ENCODE assay signal across 1 cellular context in the genomic region with DNA sequence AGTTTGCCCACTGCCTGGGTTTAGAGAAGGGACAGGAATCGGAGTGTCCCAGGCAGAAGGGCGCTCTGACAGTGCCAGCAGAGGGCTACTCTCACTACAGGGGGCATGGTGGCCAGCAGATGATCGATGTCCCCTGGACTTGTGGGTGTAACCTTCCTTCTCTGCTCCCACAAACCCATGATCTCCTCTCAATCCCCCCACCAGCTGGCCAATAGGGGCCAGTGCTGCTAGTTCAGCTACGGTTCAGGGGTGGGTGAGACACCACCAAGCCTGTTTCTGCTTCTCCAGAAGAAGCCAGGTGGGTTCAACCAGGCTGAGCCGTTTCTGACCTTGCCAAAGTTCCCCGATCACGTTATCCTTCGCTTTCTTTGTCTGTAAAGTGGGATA.
TF ChIP-seq lines count a peak whose summit lies in the region.

No MANE protein-coding gene starts in this region.

TF ChIP-seq in WTC11, 78 proteins besides CTCF, POLR2A, EP300 and RAD21 (continued from another document):
- TF ChIP-seq, protein P1, sequence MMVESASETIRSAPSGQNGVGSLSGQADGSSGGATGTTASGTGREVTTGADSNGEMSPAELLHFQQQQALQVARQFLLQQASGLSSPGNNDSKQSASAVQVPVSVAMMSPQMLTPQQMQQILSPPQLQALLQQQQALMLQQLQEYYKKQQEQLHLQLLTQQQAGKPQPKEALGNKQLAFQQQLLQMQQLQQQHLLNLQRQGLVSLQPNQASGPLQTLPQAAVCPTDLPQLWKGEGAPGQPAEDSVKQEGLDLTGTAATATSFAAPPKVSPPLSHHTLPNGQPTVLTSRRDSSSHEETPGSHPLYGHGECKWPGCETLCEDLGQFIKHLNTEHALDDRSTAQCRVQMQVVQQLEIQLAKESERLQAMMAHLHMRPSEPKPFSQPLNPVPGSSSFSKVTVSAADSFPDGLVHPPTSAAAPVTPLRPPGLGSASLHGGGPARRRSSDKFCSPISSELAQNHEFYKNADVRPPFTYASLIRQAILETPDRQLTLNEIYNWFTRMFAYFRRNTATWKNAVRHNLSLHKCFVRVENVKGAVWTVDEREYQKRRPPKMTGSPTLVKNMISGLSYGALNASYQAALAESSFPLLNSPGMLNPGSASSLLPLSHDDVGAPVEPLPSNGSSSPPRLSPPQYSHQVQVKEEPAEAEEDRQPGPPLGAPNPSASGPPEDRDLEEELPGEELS (CRISPR knock-in tag; IDR thresholded peaks at IDR 0.05), result no peak
- no peak for TF ChIP-seq ZNF423 (CRISPR knock-in tag; IDR thresholded peaks at IDR 0.05)
- no peak for TF ChIP-seq TP53 (CRISPR knock-in tag; IDR thresholded peaks at IDR 0.05)
- TF ChIP-seq ZNF219 (CRISPR knock-in tag; IDR thresholded peaks at IDR 0.05; ENCODE audit: borderline replicate concordance), result no peak
- TF ChIP-seq, protein P2, sequence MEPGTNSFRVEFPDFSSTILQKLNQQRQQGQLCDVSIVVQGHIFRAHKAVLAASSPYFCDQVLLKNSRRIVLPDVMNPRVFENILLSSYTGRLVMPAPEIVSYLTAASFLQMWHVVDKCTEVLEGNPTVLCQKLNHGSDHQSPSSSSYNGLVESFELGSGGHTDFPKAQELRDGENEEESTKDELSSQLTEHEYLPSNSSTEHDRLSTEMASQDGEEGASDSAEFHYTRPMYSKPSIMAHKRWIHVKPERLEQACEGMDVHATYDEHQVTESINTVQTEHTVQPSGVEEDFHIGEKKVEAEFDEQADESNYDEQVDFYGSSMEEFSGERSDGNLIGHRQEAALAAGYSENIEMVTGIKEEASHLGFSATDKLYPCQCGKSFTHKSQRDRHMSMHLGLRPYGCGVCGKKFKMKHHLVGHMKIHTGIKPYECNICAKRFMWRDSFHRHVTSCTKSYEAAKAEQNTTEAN (CRISPR knock-in tag; IDR thresholded peaks at IDR 0.05), result no peak
